35 cellular contexts compared by ENCODE assay signal in the genomic region with DNA sequence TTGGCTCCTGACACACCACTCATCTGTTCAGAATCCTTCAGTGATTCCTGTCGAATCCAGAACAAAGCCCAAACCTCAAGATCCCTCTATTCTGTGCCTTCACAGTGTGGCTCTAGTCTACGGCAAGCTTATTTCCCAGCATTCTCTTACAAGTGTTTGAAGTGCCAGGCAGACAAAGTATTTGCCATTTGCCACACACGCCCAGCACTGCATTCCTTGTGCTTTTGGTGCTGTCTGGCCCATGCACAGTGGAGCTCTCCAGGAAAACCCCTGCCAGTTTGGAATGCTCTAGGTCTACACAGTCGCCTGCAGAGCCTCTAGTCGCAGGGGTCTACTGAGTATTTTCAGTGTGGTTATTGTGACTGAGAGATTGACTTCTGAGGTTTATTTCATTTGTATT.
"Had no signal": no experiment of that assay in that cellular context is flagged by ENCODE, and none has a peak within 500 bp of the region (broad histone marks: within the 10 kb centered on the region; RNA-seq: fewer than 3 reads in every experiment).

No MANE protein-coding gene starts in this region.

- H3K4me3 ChIP-seq: adrenal gland, body of pancreas, cardiac muscle cell, colonic mucosa, dorsolateral prefrontal cortex had no signal

- ATAC-seq: activated CD4-positive, CD25-positive, alpha-beta regulatory T cell treated with anti-CD3 and anti-CD28 coated beads, Interleukin-2, amount 50 U/mL, for 24 hours; activated CD8-positive, alpha-beta memory T cell treated with anti-CD3 and anti-CD28 coated beads, Interleukin-2, amount 10 ng/mL, durations not matched to agents 7 days and 5 days; activated CD8-positive, alpha-beta T cell treated with anti-CD3 and anti-CD28 coated beads, Interleukin-2, amount 10 ng/mL, durations not matched to agents 7 days and 5 days; activated naive CD8-positive, alpha-beta T cell treated with anti-CD3 and anti-CD28 coated beads, Interleukin-2, amount 50 U/mL, for 24 hours; T-helper 17 cell had no signal

- DNase-seq: activated B cell treated with CpG ODN at 0.5 μM for 24 hours; activated CD4-positive, alpha-beta T cell treated with anti-CD3 and anti-CD28 coated beads for 48 hours; activated CD4-positive, alpha-beta T cell treated with anti-CD3 and anti-CD28 coated beads, Interleukin-2, amount 50 U/mL, for 1 hour; activated CD4-positive, alpha-beta T cell treated with anti-CD3 and anti-CD28 coated beads, Interleukin-2, amount 50 U/mL, for 48 hours; activated CD8-positive, alpha-beta memory T cell treated with anti-CD3 and anti-CD28 coated beads, Interleukin-2, amount 10 ng/mL, durations not matched to agents 7 days and 5 days; activated CD8-positive, alpha-beta memory T cell treated with anti-CD3 and anti-CD28 coated beads, Interleukin-2, amount 50 U/mL, for 4 hours; activated CD8-positive, alpha-beta T cell treated with anti-CD3 and anti-CD28 coated beads, Interleukin-2, amount 10 ng/mL, durations not matched to agents 7 days and 5 days; activated effector memory CD4-positive, alpha-beta T cell treated with anti-CD3 and anti-CD28 coated beads, Interleukin-2, amount 50 U/mL, for 16 hours; activated naive CD4-positive, alpha-beta T cell treated with anti-CD3 and anti-CD28 coated beads for 36 hours; activated naive CD8-positive, alpha-beta T cell treated with anti-CD3 and anti-CD28 coated beads for 36 hours; activated naive CD8-positive, alpha-beta T cell treated with anti-CD3 and anti-CD28 coated beads, Interleukin-2, amount 50 U/mL, for 24 hours; activated T-cell treated with anti-CD3 and anti-CD28 coated beads, Interleukin-2, amount 50 U/mL, for 1 hour; activated T-cell treated with anti-CD3 and anti-CD28 coated beads, Interleukin-2, amount 50 U/mL, for 48 hours; adrenal gland; amygdala; aorta; central memory CD4-positive, alpha-beta T cell; cerebellar nuclear complex; colonic mucosa; dorsolateral prefrontal cortex; effector memory CD4-positive, alpha-beta T cell; endodermal cell; head of caudate nucleus; T-helper 1 cell; T-helper 17 cell; T1000 had no signal

- H3K9me3 Mint-ChIP-seq: activated B cell treated with CpG ODN at 0.5 μM for 24 hours; activated naive CD4-positive, alpha-beta T cell treated with anti-CD3 and anti-CD28 coated beads for 36 hours; activated naive CD4-positive, alpha-beta T cell treated with anti-CD3 and anti-CD28 coated beads, Interleukin-2, amount 50 U/mL, for 24 hours; activated naive CD8-positive, alpha-beta T cell treated with anti-CD3 and anti-CD28 coated beads for 36 hours; activated naive CD8-positive, alpha-beta T cell treated with anti-CD3 and anti-CD28 coated beads, Interleukin-2, amount 50 U/mL, for 24 hours; activated T-helper 1 cell treated with anti-CD3 and anti-CD28 coated beads, Interleukin-12 subunit alpha, Interleukin-12 subunit beta, Interleukin-2, Interleukin-4 antibody, amounts not matched to agents 30 ng/mL and 10 ng/mL and 1 ng/mL, durations not matched to agents 14 hours and 24 hours and 36 hours; activated T-helper 2 cell treated with anti-CD3 and anti-CD28 coated beads, Interferon-gamma antibody, Interleukin-2, Interleukin-4, amounts not matched to agents 10 μg/mL and 5 μg/mL and 100 μg/mL, durations not matched to agents 14 hours and 24 hours and 36 hours; T-helper 2 cell treated with Interferon-gamma antibody and Interleukin-4, amounts not matched to agents 5 μg/mL and 100 μg/mL, for 36 hours had no signal

- H3K27me3 Mint-ChIP-seq: activated B cell treated with CpG ODN at 0.5 μM for 24 hours; activated CD8-positive, alpha-beta memory T cell treated with anti-CD3 and anti-CD28 coated beads, Interleukin-2, amount 10 ng/mL, durations not matched to agents 7 days and 5 days; activated naive CD8-positive, alpha-beta T cell treated with anti-CD3 and anti-CD28 coated beads for 36 hours; T-helper 17 cell had no signal

- H3K4me1 ChIP-seq: adrenal gland, body of pancreas, colonic mucosa had no signal

- H3K27ac ChIP-seq: adrenal gland, cardiac muscle cell, colonic mucosa, dorsolateral prefrontal cortex, WERI-Rb-1 had no signal

- H3K4me3 Mint-ChIP-seq: activated B cell treated with CpG ODN at 0.5 μM for 24 hours; activated CD8-positive, alpha-beta memory T cell treated with anti-CD3 and anti-CD28 coated beads, Interleukin-2, amount 10 ng/mL, durations not matched to agents 7 days and 5 days; activated CD8-positive, alpha-beta T cell treated with anti-CD3 and anti-CD28 coated beads, Interleukin-2, amount 10 ng/mL, durations not matched to agents 7 days and 5 days; activated naive CD4-positive, alpha-beta T cell treated with anti-CD3 and anti-CD28 coated beads for 36 hours; activated naive CD4-positive, alpha-beta T cell treated with anti-CD3 and anti-CD28 coated beads, Interleukin-2, amount 50 U/mL, for 24 hours; activated naive CD8-positive, alpha-beta T cell treated with anti-CD3 and anti-CD28 coated beads for 36 hours; activated naive CD8-positive, alpha-beta T cell treated with anti-CD3 and anti-CD28 coated beads, Interleukin-2, amount 50 U/mL, for 24 hours; activated T-helper 1 cell treated with anti-CD3 and anti-CD28 coated beads, Interleukin-12 subunit alpha, Interleukin-12 subunit beta, Interleukin-2, Interleukin-4 antibody, amounts not matched to agents 30 ng/mL and 10 ng/mL and 1 ng/mL, durations not matched to agents 14 hours and 24 hours and 36 hours; dendritic cell treated with granulocyte-macrophage colony-stimulating factor and Interleukin-4, amounts not matched to agents 40 ng/mL and 50 ng/mL, for 4 days; endodermal cell; T-helper 17 cell; T-helper 2 cell treated with Interferon-gamma antibody and Interleukin-4, amounts not matched to agents 5 μg/mL and 100 μg/mL, for 36 hours had no signal

- H3K36me3 ChIP-seq: adrenal gland, cardiac muscle cell, colonic mucosa, WERI-Rb-1 had no signal

- H3K27me3 ChIP-seq: adrenal gland, body of pancreas, cardiac muscle cell, colonic mucosa, dorsolateral prefrontal cortex had no signal

- H3K36me3 Mint-ChIP-seq: activated CD8-positive, alpha-beta memory T cell treated with anti-CD3 and anti-CD28 coated beads, Interleukin-2, amount 10 ng/mL, durations not matched to agents 7 days and 5 days; activated naive CD4-positive, alpha-beta T cell treated with anti-CD3 and anti-CD28 coated beads, Interleukin-2, amount 50 U/mL, for 24 hours; activated naive CD8-positive, alpha-beta T cell treated with anti-CD3 and anti-CD28 coated beads for 36 hours had no signal

- H3K4me1 Mint-ChIP-seq: activated B cell treated with CpG ODN at 0.5 μM for 24 hours; activated CD8-positive, alpha-beta memory T cell treated with anti-CD3 and anti-CD28 coated beads, Interleukin-2, amount 10 ng/mL, durations not matched to agents 7 days and 5 days; activated naive CD4-positive, alpha-beta T cell treated with anti-CD3 and anti-CD28 coated beads, Interleukin-2, amount 50 U/mL, for 24 hours; activated naive CD8-positive, alpha-beta T cell treated with anti-CD3 and anti-CD28 coated beads for 36 hours; activated naive CD8-positive, alpha-beta T cell treated with anti-CD3 and anti-CD28 coated beads, Interleukin-2, amount 50 U/mL, for 24 hours; endodermal cell; T-helper 17 cell had no signal

- H3K27ac Mint-ChIP-seq: activated B cell treated with CpG ODN at 0.5 μM for 24 hours; activated CD8-positive, alpha-beta memory T cell treated with anti-CD3 and anti-CD28 coated beads, Interleukin-2, amount 10 ng/mL, durations not matched to agents 7 days and 5 days; activated CD8-positive, alpha-beta T cell treated with anti-CD3 and anti-CD28 coated beads, Interleukin-2, amount 10 ng/mL, durations not matched to agents 7 days and 5 days; activated naive CD4-positive, alpha-beta T cell treated with anti-CD3 and anti-CD28 coated beads for 36 hours; activated naive CD4-positive, alpha-beta T cell treated with anti-CD3 and anti-CD28 coated beads, Interleukin-2, amount 50 U/mL, for 24 hours; activated naive CD8-positive, alpha-beta T cell treated with anti-CD3 and anti-CD28 coated beads for 36 hours; activated naive CD8-positive, alpha-beta T cell treated with anti-CD3 and anti-CD28 coated beads, Interleukin-2, amount 50 U/mL, for 24 hours; activated T-helper 1 cell treated with anti-CD3 and anti-CD28 coated beads, Interleukin-12 subunit alpha, Interleukin-12 subunit beta, Interleukin-2, Interleukin-4 antibody, amounts not matched to agents 30 ng/mL and 10 ng/mL and 1 ng/mL, durations not matched to agents 14 hours and 24 hours and 36 hours; activated T-helper 2 cell treated with anti-CD3 and anti-CD28 coated beads, Interferon-gamma antibody, Interleukin-2, Interleukin-4, amounts not matched to agents 10 μg/mL and 5 μg/mL and 100 μg/mL, durations not matched to agents 14 hours and 24 hours and 36 hours; dendritic cell treated with granulocyte-macrophage colony-stimulating factor and Interleukin-4, amounts not matched to agents 40 ng/mL and 50 ng/mL, for 4 days; endodermal cell; T-helper 17 cell; T-helper 2 cell treated with Interferon-gamma antibody and Interleukin-4, amounts not matched to agents 5 μg/mL and 100 μg/mL, for 36 hours had no signal

- H3K9me3 ChIP-seq: adrenal gland, body of pancreas, colonic mucosa had no signal
